In genomic region chr3:17562845-17563244, GRCh38 we compare ENCODE assay signal across 10 cellular contexts.
"Had no signal": no experiment of that assay in that cellular context is flagged by ENCODE, and none has a peak within 500 bp of the region (broad histone marks: within the 10 kb centered on the region; RNA-seq: fewer than 3 reads in every experiment).

No MANE protein-coding gene starts in this region.

- H3K9me3 Mint-ChIP-seq: H9, HFFc6 had no signal

- DNase-seq: GM23248, GOT3, H7, H9, HCEC 1CT, HFFc6 had no signal

- H3K4me3 ChIP-seq: GM23248, HAP-1 had no signal

- H3K27ac Mint-ChIP-seq: HFFc6 had no signal

- ATAC-seq: HCT116 had no signal

- H2AFZ ChIP-seq: GM23248 had no signal

- FAIRE-seq: H1, H54 had no signal

- H3K4me3 Mint-ChIP-seq: H9, HFFc6 had no signal

- H3K27ac ChIP-seq: GM23248 had no signal

- H3K36me3 ChIP-seq: HAP-1 had no signal
